In genomic region chr6:43645613-43645964, GRCh38 we compare ENCODE assay signal across 2 cellular contexts.
TF ChIP-seq lines count a peak whose summit lies in the region.

No MANE protein-coding gene starts in this region.

TF ChIP-seq in endothelial cell of umbilical vein, 7 proteins besides CTCF, POLR2A, EP300 and RAD21:
- TF ChIP-seq FOS (IDR thresholded peaks at IDR 0.05; ENCODE audit: borderline replicate concordance, insufficient read depth, low read length) (no peak), JUN (IDR thresholded peaks at IDR 0.05; ENCODE audit: borderline replicate concordance, insufficient read depth, insufficient read length, low read depth) (no peak), POLR2AphosphoS5 (IDR thresholded peaks at IDR 0.05; ENCODE audit: insufficient read depth, low read depth, low read length) (no peak), MAX (IDR thresholded peaks at IDR 0.05; ENCODE audit: insufficient read depth, insufficient read length) (no peak), EZH2 (IDR thresholded peaks at IDR 0.05; ENCODE audit: borderline replicate concordance, low read depth, low read length, severe bottlenecking) (no peak), MYC (IDR thresholded peaks at IDR 0.05; ENCODE audit: low read depth, low read length) (no peak), GATA2 (IDR thresholded peaks at IDR 0.05; ENCODE audit: insufficient read depth, insufficient read length, low read depth, low read length) (no peak)

TF ChIP-seq in neural cell, 6 proteins besides CTCF, POLR2A, EP300 and RAD21:
- TF ChIP-seq REST (IDR thresholded peaks at IDR 0.05; ENCODE audit: borderline replicate concordance) (no peak), TAF1 (IDR thresholded peaks at IDR 0.05; ENCODE audit: low read depth) (no peak), MXI1 (conservative IDR thresholded peaks at IDR 0.05; ENCODE audit: poor library complexity, severe bottlenecking) (no peak), EZH2 (IDR thresholded peaks at IDR 0.05; ENCODE audit: borderline replicate concordance, insufficient read depth, low read length, poor library complexity, severe bottlenecking) (no peak), SMC3 (conservative IDR thresholded peaks at IDR 0.05; ENCODE audit: poor library complexity) (no peak), POLR2AphosphoS5 (IDR thresholded peaks at IDR 0.05) (no peak)
